In genomic region chr1:145066486-145066885, GRCh38 we compare ENCODE assay signal across 2 cellular contexts. TPM values are rescaled to one million over a fixed set of nuclear protein-coding genes. Genes with fewer than 3 reads are reported as not detected.
"Had no signal": no experiment of that assay in that cellular context is flagged by ENCODE, and none has a peak within 500 bp of the region (broad histone marks: within the 10 kb centered on the region; RNA-seq: fewer than 3 reads in every experiment).

No MANE protein-coding gene starts in this region.

RNA-seq across cellular contexts. Expression of gene FAM72D, which starts 29.3 kb away (rescaled TPM):
- total RNA-seq: ascending aorta, bronchial epithelial cell had no signal
